Comparison of ENCODE assay signal across 26 cellular contexts in genomic region chr12:117114784-117115183, GRCh38. TPM values are rescaled to one million over a fixed set of nuclear protein-coding genes. Genes with fewer than 3 reads are reported as not detected.
DNase-seq lines count a peak whose midpoint lies in the region; ATAC-seq, FAIRE-seq and TF ChIP-seq lines count a peak whose summit lies in the region.
"Had no signal": no experiment of that assay in that cellular context is flagged by ENCODE, and none has a peak within 500 bp of the region (broad histone marks: within the 10 kb centered on the region; RNA-seq: fewer than 3 reads in every experiment).

No MANE protein-coding gene starts in this region.

- H2AFZ ChIP-seq in K562 (ENCODE audit: low read depth, low read length) = no peak overlapping the region
- H2AFZ ChIP-seq: GM23248 had no signal

- H3K27me3 ChIP-seq in left ventricle myocardium inferior (ENCODE audit: low read depth) (no peaks in the 10 kb centered on the region), K562 (ENCODE audit: control insufficient read depth in 2 of 2, insufficient read depth in 2 of 2, low read length in 2 of 2) (peaks cover 0 to 6% of the 10 kb centered on the region in 2 experiments; a peak in 1 of 5 replicates), stomach (peaks cover 0 to 4% (median 0%) of the 10 kb centered on the region in 3 donors)
- H3K27me3 ChIP-seq: SJCRH30 had no signal

- H4K20me1 ChIP-seq in K562 (replicated peaks; ENCODE audit: control insufficient read depth, insufficient read depth, low read length) = peaks cover 3% of the 10 kb centered on the region; the same call in 1 of the 2 replicates

- H3K27ac ChIP-seq in left ventricle myocardium inferior (replicated peaks) (no peak overlapping the region), K562 (ENCODE audit: extremely low read depth, low read depth, low read length) (no peak overlapping the region), stomach (no peak overlapping the region)
- H3K27ac ChIP-seq: GM23248, SJCRH30, suprapubic skin had no signal

- H3K9me1 ChIP-seq in K562 (ENCODE audit: control insufficient read depth, insufficient read depth, low read length) = no peaks in the 10 kb centered on the region

- ATAC-seq in Right ventricle myocardium superior (ENCODE audit: poor library complexity) = peak; percentile 76
- no peak for ATAC-seq in K562
- ATAC-seq in HG02798 (IDR thresholded peaks at IDR 0.05; ENCODE audit: poor library complexity, unreplicated experiment) = no peak
- ATAC-seq: activated CD4-positive, CD25-positive, alpha-beta regulatory T cell treated with anti-CD3 and anti-CD28 coated beads, Interleukin-2, amount 50 U/mL, for 24 hours; activated CD8-positive, alpha-beta T cell treated with anti-CD3 and anti-CD28 coated beads for 36 hours; left lobe of liver; naive thymus-derived CD4-positive, alpha-beta T cell; Panc1; stimulated activated effector memory CD8-positive, alpha-beta T cell treated with anti-CD3 and anti-CD28 coated beads, Interleukin-12 subunit alpha, Interleukin-12 subunit beta, amount 100 ng/mL, for 72 hours; T-cell had no signal

- H3K9ac ChIP-seq in K562 (ENCODE audit: insufficient read depth in 1 of 2, low read depth in 2 of 2, low read length in 2 of 2) = 0 out of 4 replicates have a peak overlapping the region, but pooled peaks of 1 of the 2 experiments have one; percentile 13
- H3K9ac ChIP-seq: GM23248 had no signal

- DNase-seq in Right ventricle myocardium superior (peak; percentile 65), left ventricle myocardium inferior (no peak), NCI-H2171 treated with DMSO at 0.1 percent for 48 hours (lab: John Stamatoyannopoulos, UW) (peak; percentile 93), K562 (ENCODE audit: extremely low read depth in 1 of 4, low spot score in 3 of 4) (no peak), stomach (peak; percentile 74), EL (no peak)
- DNase-seq in activated CD8-positive, alpha-beta memory T cell treated with anti-CD3 and anti-CD28 coated beads, Interleukin-2, amount 50 U/mL, for 48 hours = no peak
- DNase-seq: activated CD8-positive, alpha-beta T cell treated with anti-CD3 and anti-CD28 coated beads for 36 hours; activated effector memory CD4-positive, alpha-beta T cell treated with Interleukin-2 at 50 U/mL for 16 hours; activated naive CD8-positive, alpha-beta T cell treated with anti-CD3 and anti-CD28 coated beads for 36 hours; activated T-cell treated with anti-CD3 and anti-CD28 coated beads for 4 hours; DMS53; GM23248; Karpas-422; naive thymus-derived CD4-positive, alpha-beta T cell; NK-92 treated with Interleukin-12 subunit alpha and Interleukin-12 subunit beta, amount 100 ng/mL, for 24 hours; occipital lobe; SJCRH30; T-cell had no signal

- FAIRE-seq in K562 (lab: Jason Lieb, UNC) = no peak

- TF ChIP-seq RAD21 in K562 (CRISPR knock-in tag; conservative IDR thresholded peaks at IDR 0.05 in 1 of 2, IDR thresholded peaks at IDR 0.05 in 1 of 2) = no peak

- no peak overlapping the region for H3K4me3 ChIP-seq in left ventricle myocardium inferior
- H3K4me3 ChIP-seq in K562 = no peak overlapping the region
- no peak overlapping the region for H3K4me3 ChIP-seq in stomach
- H3K4me3 ChIP-seq: GM23248, SJCRH30, suprapubic skin had no signal

- H3K4me2 ChIP-seq in K562 (ENCODE audit: insufficient read depth, low read length) = no peak overlapping the region

- POLR2A ChIA-PET in K562 (lab: Yijun Ruan, JAX) = no interaction called here

- H3K4me1 ChIP-seq in left ventricle myocardium inferior (peaks cover 27% of the 10 kb centered on the region), K562 (replicated peaks in 1 of 2; ENCODE audit: control insufficient read depth in 2 of 2, insufficient read depth in 2 of 2, low read length in 2 of 2) (peaks cover 10 to 14% of the 10 kb centered on the region in 2 experiments; a peak in 4 of 5 replicates), stomach (peaks cover 4 to 21% (median 12%) of the 10 kb centered on the region in 4 donors)
- H3K4me1 ChIP-seq: SJCRH30 had no signal

- in situ Hi-C loops in K562 (cut with MboI) = loop anchor here (10.0 kb wide), 1 partner anchor 410 kb away; no protein-coding TSS in a partner anchor

- H3K36me3 ChIP-seq in left ventricle myocardium inferior = no peaks in the 10 kb centered on the region
- no peaks in the 10 kb centered on the region for H3K36me3 ChIP-seq in K562 (ENCODE audit: control insufficient read depth, insufficient read depth, low read length)
- H3K36me3 ChIP-seq in stomach = no peaks in the 10 kb centered on the region
- H3K36me3 ChIP-seq: SJCRH30, suprapubic skin had no signal

- intact Hi-C loops in Right ventricle myocardium superior (cut with DNase I) = no loop called here
- intact Hi-C loops in left ventricle myocardium inferior (cut with micrococcal nuclease) = loop anchor here (10.0 kb wide), 1 partner anchor 90 kb away; no protein-coding TSS in a partner anchor
- intact Hi-C loops in K562 (cut with micrococcal nuclease) = no loop called here
- intact Hi-C loops in stomach (cut with DNase I; ENCODE audit: low total_unique reads) = loop anchor here (5.0 kb wide), 1 partner anchor 87 kb away; no protein-coding TSS in a partner anchor

- TF ChIP-seq CTCF in left ventricle myocardium inferior (IDR thresholded peaks at IDR 0.05; ENCODE audit: borderline replicate concordance) = no peak
- no peak for TF ChIP-seq CTCF in K562 (IDR thresholded peaks at IDR 0.05 in 2 of 3, conservative IDR thresholded peaks at IDR 0.05 in 1 of 3; ENCODE audit: insufficient read depth in 2 of 3, low read depth in 1 of 3, low read length in 3 of 3)
- no peak for TF ChIP-seq CTCF in stomach (IDR thresholded peaks at IDR 0.05)

- no peaks in the 10 kb centered on the region for H3K79me2 ChIP-seq in K562 (ENCODE audit: control insufficient read depth, insufficient read depth, low read length)

- CTCF ChIA-PET in K562 (lab: Yijun Ruan, JAX; ENCODE audit: low intra/inter-chr PET ratio) = no interaction called here

- TF ChIP-seq POLR2A in K562 (conservative IDR thresholded peaks at IDR 0.05) (no peak), stomach (IDR thresholded peaks at IDR 0.05) (no peak)

- H3K9me3 ChIP-seq in left ventricle myocardium inferior (replicated peaks) (no peaks in the 10 kb centered on the region), K562 (replicated peaks; ENCODE audit: control insufficient read depth, insufficient read depth, low read depth, low read length) (no peaks in the 10 kb centered on the region), stomach (no peaks in the 10 kb centered on the region)
- H3K9me3 ChIP-seq: SJCRH30, suprapubic skin had no signal

- no peak for TF ChIP-seq EP300 in K562 (IDR thresholded peaks at IDR 0.05; ENCODE audit: low read length)
- no peak for TF ChIP-seq EP300 in stomach (IDR thresholded peaks at IDR 0.05)

- 15% methylated on average over 7 of the region's 10 CpGs for WGBS in K562 (ENCODE audit: insufficient coverage, low coverage, missing lambda C conversion rate)
- 32 to 54% (median 52%) methylated on average over 10 of the region's 10 CpGs for WGBS in stomach, 5 donors

- BruUV-seq in K562 (replicated peaks; lab: Mats Ljungman, UMichigan) = no TSS peak

TF ChIP-seq in K562, 482 proteins besides CTCF, POLR2A, EP300 and RAD21:
- TF ChIP-seq ZNF551 (CRISPR knock-in tag; IDR thresholded peaks at IDR 0.05) = no peak
- no peak for TF ChIP-seq ETS2 (tag; IDR thresholded peaks at IDR 0.05; ENCODE audit: borderline replicate concordance, poor library complexity, severe bottlenecking)
- no peak for TF ChIP-seq YY1 (IDR thresholded peaks at IDR 0.05; ENCODE audit: borderline replicate concordance in 1 of 3, control insufficient read depth in 1 of 3, extremely low read depth in 1 of 3, insufficient read depth in 3 of 3, insufficient read length in 1 of 3, insufficient replicate concordance in 2 of 3, low read depth in 1 of 3, low read length in 2 of 3)
- no peak for TF ChIP-seq CHD1 (IDR thresholded peaks at IDR 0.05; ENCODE audit: low read length)
- TF ChIP-seq CBFA2T3 (IDR thresholded peaks at IDR 0.05) = 0 out of 2 replicates have a peak, but pooled peaks have one; percentile 28
- TF ChIP-seq MBD2 (IDR thresholded peaks at IDR 0.05; ENCODE audit: borderline replicate concordance, low read depth) = no peak
- TF ChIP-seq XRCC4 (IDR thresholded peaks at IDR 0.05; ENCODE audit: extremely low read depth, insufficient read depth, insufficient read length) = no peak
- TF ChIP-seq CBFA2T2 (conservative IDR thresholded peaks at IDR 0.05) = peak; percentile 17; the same call in 1 of the 2 replicates

RNA-seq across cellular contexts. Expression of gene TESC, which starts 15.6 kb away (rescaled TPM):
- total RNA-seq in Right ventricle myocardium superior (93.6 TPM), left ventricle myocardium inferior (92.1 TPM), K562 (2014; rRNA removed) (25.2 and 30.4 TPM in 2 replicates), K562 (2014; rRNA removed; fragmentation: Illumina TruSeq; extraction: Trizol) (11.5 and 13.4 TPM in 2 replicates), K562 (2015; rRNA removed; fragmentation: Illumina TruSeq; extraction: Trizol) (11.6 and 12.6 TPM in 2 replicates), K562 (2021) (28.9 and 31.6 TPM in 2 replicates), stomach (100 to 1,000 TPM in 2 of 5 donors, 10 to 100 TPM in 2, not detected in 1; 51.3 to 352 (median 103) TPM)
- 16.2 and 42.2 TPM in 2 replicates for total RNA-seq in K562 (2011; cell fraction: chromatin; rRNA removed; ENCODE audit: low replicate concordance)
- 30.9 and 35.9 TPM in 2 replicates for total RNA-seq in K562 (2011; cell fraction: nucleolus; rRNA removed)
- 12.6 and 19.2 TPM in 2 replicates for total RNA-seq in K562 (2011; cell fraction: nucleoplasm; rRNA removed)
- polyA plus RNA-seq in K562 (2011; rRNA removed) (21.7 and 25.3 TPM in 2 replicates), K562 (2014; fragmentation: Illumina TruSeq; extraction: Trizol) (17.8 and 20.7 TPM in 2 replicates), K562 (2014; fragmentation: Nextera tagmentation; extraction: Ambion mirVana) (1 to 10 TPM in 1 of 2 experiments, under 1 TPM in 1; 0.96 to 2.0 TPM), K562 (2014; rRNA removed) (31.8 and 32.9 TPM in 2 replicates), stomach (100 to 1,000 TPM in 1 of 3 donors, 10 to 100 TPM in 2; 70.3 to 183 (median 87.5) TPM)
- 27.4 and 44.2 TPM in 2 replicates for polyA plus RNA-seq in K562 (2011; cell fraction: cytosol; rRNA removed)
- polyA plus RNA-seq in K562 (2011; cell fraction: nucleus; rRNA removed) = 24.7 and 34.1 TPM in 2 replicates
- polyA plus RNA-seq in K562 (2012) = 14.6 and 21.7 TPM in 2 replicates
- 9.3 and 10.6 TPM in 2 replicates for polyA minus RNA-seq in K562 (2011; rRNA and poly(A)+ RNA removed)
- polyA minus RNA-seq in K562 (2011; cell fraction: cytosol; rRNA and poly(A)+ RNA removed) = 7.7 and 8.3 TPM in 2 replicates
- 18.8 and 20.2 TPM in 2 replicates for polyA minus RNA-seq in K562 (2011; cell fraction: nucleus; rRNA and poly(A)+ RNA removed)
- total RNA-seq: A673, GM23248 had no signal

Comparison
In these comparisons a context has a peak if more than half of its experiments do, and no peak if none do; other contexts are left out.
1. DNase-seq: peak in Right ventricle myocardium superior (single experiment), NCI-H2171 treated with DMSO at 0.1 percent for 48 hours (single experiment) and stomach (single experiment); none in left ventricle myocardium inferior (single experiment), K562 (0 of 4), EL (single experiment) and activated CD8-positive, alpha-beta memory T cell treated with anti-CD3 and anti-CD28 coated beads, Interleukin-2, amount 50 U/mL, for 48 hours (single experiment).
2. intact Hi-C loops: an anchor here in left ventricle myocardium inferior (10.0 kb wide) and stomach (5.0 kb wide); none called in Right ventricle myocardium superior and K562.